10 cellular contexts compared by ENCODE assay signal in the genomic region with DNA sequence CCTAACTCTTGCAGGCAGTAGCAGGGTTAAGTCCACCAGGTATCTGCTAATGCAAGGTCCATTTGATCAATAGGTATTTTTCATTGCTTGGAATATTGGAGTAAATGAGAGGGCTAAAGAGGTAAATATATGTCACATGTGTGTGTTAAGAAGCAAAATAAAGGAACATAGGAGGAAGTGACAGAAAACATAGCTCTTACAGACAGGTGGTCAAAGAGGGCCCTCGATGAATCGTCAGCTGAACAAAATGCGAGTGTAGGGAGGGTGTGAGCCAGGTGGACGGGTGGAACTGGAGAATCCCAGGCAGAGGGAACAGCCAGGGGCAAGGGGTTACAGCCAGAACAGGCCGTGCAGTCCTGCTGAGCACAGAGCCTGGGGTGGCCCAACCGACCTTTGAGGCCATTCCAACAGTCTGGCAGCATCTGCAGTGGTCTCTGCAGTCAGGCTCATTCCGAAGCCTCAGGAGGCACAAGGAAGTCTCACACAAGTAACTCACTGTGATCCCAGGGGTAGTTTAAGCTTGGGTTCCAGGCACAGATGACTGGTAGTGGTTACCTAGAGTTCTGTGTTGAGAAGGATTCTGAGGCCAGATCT. TPM values are rescaled to one million over a fixed set of nuclear protein-coding genes. Genes with fewer than 3 reads are reported as not detected.
DNase-seq lines count a peak whose midpoint lies in the region; ATAC-seq and TF ChIP-seq lines count a peak whose summit lies in the region.
"Had no signal": no experiment of that assay in that cellular context is flagged by ENCODE, and none has a peak within 500 bp of the region (broad histone marks: within the 10 kb centered on the region; RNA-seq: fewer than 3 reads in every experiment).

No MANE protein-coding gene starts in this region.

- H3K4me1 ChIP-seq in RWPE2 (ENCODE audit: insufficient read depth, poor library complexity, severe bottlenecking) (peaks cover 37% of the 10 kb centered on the region), iPS-15b (ENCODE audit: control insufficient read depth, insufficient read depth, low read length) (peaks cover 5% of the 10 kb centered on the region)

- H3K9me3 ChIP-seq in RWPE2 (ENCODE audit: severe bottlenecking), result no peaks in the 10 kb centered on the region
- H3K9me3 ChIP-seq in iPS-15b (ENCODE audit: control insufficient read depth, insufficient read depth, low read length), result no peaks in the 10 kb centered on the region

- 91 to 92% methylated on average over 7 of the region's 7 CpGs for WGBS in lower leg skin, 2 donors

- peak overlapping the region; percentile 67 to 89 for H3K4me3 Mint-ChIP-seq in CD14-positive monocyte

- DNase-seq in CD14-positive monocyte (ENCODE audit: low spot score) (no peak), ELF-1 (ENCODE audit: low read depth, low spot score) (peak; percentile 86), RWPE2 (ENCODE audit: low spot score) (no peak), GM20000 (ENCODE audit: low spot score) (no peak), cortex of kidney (lab: John Stamatoyannopoulos, UW) (no peak), lower leg skin (ENCODE audit: low spot score in 2 of 2) (no peak)
- DNase-seq: EL had no signal

- peaks cover 42 to 64% of the 10 kb centered on the region in 2 donors for H3K36me3 Mint-ChIP-seq in CD14-positive monocyte

- no peak for TF ChIP-seq POLR2A in lower leg skin (IDR thresholded peaks at IDR 0.05)

- intact Hi-C loops in CD14-positive monocyte (cut with micrococcal nuclease), result no loop called here
- intact Hi-C loops in lower leg skin (cut with DNase I; ENCODE audit: low total_unique reads), result no loop called here

- no peak for ATAC-seq in RWPE2 (ENCODE audit: low read depth)
- no peak for ATAC-seq in HG03108 (IDR thresholded peaks at IDR 0.05; ENCODE audit: unreplicated experiment)

- peaks cover 98% of the 10 kb centered on the region for H3K4me1 Mint-ChIP-seq in CD14-positive monocyte

- TF ChIP-seq CTCF in CD14-positive monocyte (IDR thresholded peaks at IDR 0.05), result no peak
- TF ChIP-seq CTCF in RWPE2 (IDR thresholded peaks at IDR 0.05; ENCODE audit: poor library complexity, severe bottlenecking), result no peak
- no peak for TF ChIP-seq CTCF in GM20000 (IDR thresholded peaks at IDR 0.05; ENCODE audit: extremely low read depth, missing control alignments)
- TF ChIP-seq CTCF in lower leg skin (IDR thresholded peaks at IDR 0.05), result no peak

- peak overlapping the region; percentile 24 for H3K9ac ChIP-seq in iPS-15b (ENCODE audit: low read depth, low read length)

- H3K36me3 ChIP-seq in RWPE2 (ENCODE audit: low read depth) (peaks cover 4% of the 10 kb centered on the region; the same call in 1 of the 2 replicates), iPS-15b (ENCODE audit: control insufficient read depth, insufficient read depth, low read length) (peaks cover 2% of the 10 kb centered on the region)

- H3K4me3 ChIP-seq in RWPE2 (ENCODE audit: severe bottlenecking) (no peak overlapping the region), iPS-15b (ENCODE audit: low read depth, low read length) (no peak overlapping the region), lower leg skin (ENCODE audit: low read depth, poor library complexity, severe bottlenecking) (no peak overlapping the region)
- H3K4me3 ChIP-seq: coronary artery had no signal

- no peaks in the 10 kb centered on the region for H3K9me3 Mint-ChIP-seq in CD14-positive monocyte

- H3K27me3 Mint-ChIP-seq in CD14-positive monocyte (ENCODE audit: low read depth in 3 of 3), result no peaks in the 10 kb centered on the region

- H3K27ac Mint-ChIP-seq in CD14-positive monocyte, result peak overlapping the region; percentile 47 to 94 (median 84)

- peak overlapping the region; percentile 1 for H3K27ac ChIP-seq in RWPE2 (ENCODE audit: poor library complexity, severe bottlenecking)
- H3K27ac ChIP-seq: coronary artery had no signal

- H3K27me3 ChIP-seq in RWPE2 (ENCODE audit: insufficient read depth, poor library complexity, severe bottlenecking) (no peaks in the 10 kb centered on the region), iPS-15b (ENCODE audit: control insufficient read depth, insufficient read depth, low read length) (no peaks in the 10 kb centered on the region)

RNA-seq across cellular contexts. Expression of a gene that starts 43.2 kb away (rescaled TPM):
- 10 to 100 TPM; 11.6 to 12.3 TPM for polyA plus RNA-seq in CD14-positive monocyte
- total RNA-seq in lower leg skin, result 10 to 100 TPM in 2 of 4 donors, 1 to 10 TPM in 2; 8.5 to 21.8 (median 13.4) TPM
